13 cellular contexts compared by ENCODE assay signal in the genomic region with DNA sequence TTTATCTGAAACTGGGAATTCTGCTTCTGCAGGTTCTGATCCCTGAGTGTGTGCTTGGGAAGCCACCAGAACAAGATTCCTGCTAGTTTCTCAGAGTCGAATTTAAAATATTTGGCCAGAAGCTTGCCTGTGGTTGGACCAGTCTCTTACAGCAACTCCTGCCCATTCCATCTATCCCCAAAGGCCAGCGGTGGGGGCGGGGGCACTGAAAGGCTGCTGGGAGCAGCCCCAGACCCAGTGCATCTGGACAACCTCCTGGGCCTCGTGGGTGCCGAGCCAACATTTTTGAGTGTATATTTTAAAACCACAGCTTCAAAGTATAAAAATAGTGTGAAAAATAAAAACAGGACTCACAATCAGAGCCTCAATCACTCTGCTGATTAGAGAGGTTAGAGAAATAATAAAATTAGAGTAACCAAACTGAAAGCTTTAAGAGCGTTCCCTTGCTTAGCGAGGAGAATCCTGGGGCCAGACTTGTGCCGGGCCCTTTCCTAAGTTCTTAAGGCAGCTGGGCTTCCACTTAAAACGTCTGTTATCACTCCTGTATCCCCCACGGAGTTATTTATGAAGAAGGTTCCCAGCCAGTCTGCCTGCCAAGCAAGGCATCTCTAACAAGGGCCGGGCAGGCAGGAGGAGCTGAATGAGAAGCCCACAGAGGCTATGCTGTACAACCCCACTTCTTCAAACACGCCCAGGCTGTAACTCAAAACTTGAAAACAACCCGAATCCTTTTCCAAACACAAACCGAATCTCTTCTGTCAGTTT. TPM values are rescaled to one million over a fixed set of nuclear protein-coding genes. Genes with fewer than 3 reads are reported as not detected.
DNase-seq lines count a peak whose midpoint lies in the region; TF ChIP-seq lines count a peak whose summit lies in the region.
"Had no signal": no experiment of that assay in that cellular context is flagged by ENCODE, and none has a peak within 500 bp of the region (broad histone marks: within the 10 kb centered on the region; RNA-seq: fewer than 3 reads in every experiment).

No MANE protein-coding gene starts in this region.

- H3K27ac ChIP-seq in cardiac muscle cell: peak overlapping the region; percentile 35

- H3K9me3 Mint-ChIP-seq in osteocyte (ENCODE audit: unreplicated experiment): no peaks in the 10 kb centered on the region
- no peaks in the 10 kb centered on the region for H3K9me3 Mint-ChIP-seq in type B pancreatic cell
- H3K9me3 Mint-ChIP-seq: activated T-helper 17 cell treated with anti-CD3 and anti-CD28 coated beads, Interleukin-2, amount 50 U/mL, for 72 hours; IgD-negative memory B cell had no signal

- H3K9me3 ChIP-seq in cardiac muscle cell (ENCODE audit: low read depth): no peaks in the 10 kb centered on the region

- peak; percentile 84 for DNase-seq in astrocyte of the hippocampus (ENCODE audit: low read depth, low spot score)
- DNase-seq in cardiac muscle cell (ENCODE audit: low read depth in 1 of 2, low spot score in 1 of 2): peak; percentile 80 to 89
- DNase-seq in osteocyte (ENCODE audit: extremely low spot score, unreplicated experiment): no peak
- DNase-seq in type B pancreatic cell (ENCODE audit: extremely low spot score, unreplicated experiment): no peak
- no peak for DNase-seq in DMS79 treated with DMSO at 0.1 percent for 48 hours (lab: John Stamatoyannopoulos, UW)
- no peak for DNase-seq in activated naive CD4-positive, alpha-beta T cell treated with anti-CD3 and anti-CD28 coated beads, Interleukin-2, amount 50 U/mL, for 16 hours
- no peak for DNase-seq in kidney glomerular epithelial cell (lab: John Stamatoyannopoulos, UW)
- DNase-seq: COR-L47, glutamatergic neuron, HCEC 1CT, midbrain had no signal

- H3K4me3 ChIP-seq in cardiac muscle cell: no peak overlapping the region

- peaks cover 68% of the 10 kb centered on the region for H3K4me1 Mint-ChIP-seq in osteocyte (ENCODE audit: unreplicated experiment)
- peaks cover 62% of the 10 kb centered on the region for H3K4me1 Mint-ChIP-seq in type B pancreatic cell (ENCODE audit: unreplicated experiment)
- H3K4me1 Mint-ChIP-seq: IgD-negative memory B cell had no signal

- H3K27ac Mint-ChIP-seq in osteocyte (ENCODE audit: unreplicated experiment): peak overlapping the region; percentile 77
- peak overlapping the region; percentile 13 for H3K27ac Mint-ChIP-seq in type B pancreatic cell
- H3K27ac Mint-ChIP-seq: IgD-negative memory B cell had no signal

- H3K36me3 ChIP-seq in cardiac muscle cell: no peaks in the 10 kb centered on the region

- H3K27me3 ChIP-seq in cardiac muscle cell: no peaks in the 10 kb centered on the region

- H3K4me1 ChIP-seq in cardiac muscle cell (ENCODE audit: low read depth): peaks cover 47% of the 10 kb centered on the region

- no peak for TF ChIP-seq CTCF in cardiac muscle cell (IDR thresholded peaks at IDR 0.05; ENCODE audit: low read depth, low read length)
- TF ChIP-seq CTCF in osteocyte (IDR thresholded peaks at IDR 0.05): no peak
- no peak for TF ChIP-seq CTCF in type B pancreatic cell (conservative IDR thresholded peaks at IDR 0.05)

- H3K27me3 Mint-ChIP-seq in osteocyte (ENCODE audit: unreplicated experiment) (no peaks in the 10 kb centered on the region), type B pancreatic cell (no peaks in the 10 kb centered on the region)
- H3K27me3 Mint-ChIP-seq: activated T-helper 17 cell treated with anti-CD3 and anti-CD28 coated beads, Interleukin-2, amount 50 U/mL, for 72 hours; IgD-negative memory B cell had no signal

- H3K4me3 Mint-ChIP-seq in osteocyte (ENCODE audit: unreplicated experiment) (no peak overlapping the region), type B pancreatic cell (peak overlapping the region; percentile 33)
- H3K4me3 Mint-ChIP-seq: activated T-helper 17 cell treated with anti-CD3 and anti-CD28 coated beads, Interleukin-2, amount 50 U/mL, for 72 hours; IgD-negative memory B cell had no signal

- H3K36me3 Mint-ChIP-seq in osteocyte (ENCODE audit: unreplicated experiment) (peaks cover 3% of the 10 kb centered on the region), type B pancreatic cell (peaks cover 15% of the 10 kb centered on the region)

RNA-seq across cellular contexts. Expression of a gene that starts 38.8 kb away (rescaled TPM):
- total RNA-seq in cardiac muscle cell: 20.3 and 27.6 TPM in 2 replicates
- polyA plus RNA-seq in cardiac muscle cell: 73.9 and 88.4 TPM in 2 replicates
- 87.9 and 88.0 TPM in 2 replicates for total RNA-seq in osteocyte
- total RNA-seq in type B pancreatic cell (ENCODE audit: low replicate concordance): 198 and 437 TPM in 2 replicates

Comparison
In these comparisons a context has a peak if more than half of its experiments do, and no peak if none do; other contexts are left out.
1. DNase-seq: peak in astrocyte of the hippocampus (single experiment) and cardiac muscle cell (2 of 2); none in osteocyte (single experiment), type B pancreatic cell (single experiment), DMS79 treated with DMSO at 0.1 percent for 48 hours (single experiment), activated naive CD4-positive, alpha-beta T cell treated with anti-CD3 and anti-CD28 coated beads, Interleukin-2, amount 50 U/mL, for 16 hours (single experiment) and kidney glomerular epithelial cell (single experiment).